10 cellular contexts compared by ENCODE assay signal in the genomic region with DNA sequence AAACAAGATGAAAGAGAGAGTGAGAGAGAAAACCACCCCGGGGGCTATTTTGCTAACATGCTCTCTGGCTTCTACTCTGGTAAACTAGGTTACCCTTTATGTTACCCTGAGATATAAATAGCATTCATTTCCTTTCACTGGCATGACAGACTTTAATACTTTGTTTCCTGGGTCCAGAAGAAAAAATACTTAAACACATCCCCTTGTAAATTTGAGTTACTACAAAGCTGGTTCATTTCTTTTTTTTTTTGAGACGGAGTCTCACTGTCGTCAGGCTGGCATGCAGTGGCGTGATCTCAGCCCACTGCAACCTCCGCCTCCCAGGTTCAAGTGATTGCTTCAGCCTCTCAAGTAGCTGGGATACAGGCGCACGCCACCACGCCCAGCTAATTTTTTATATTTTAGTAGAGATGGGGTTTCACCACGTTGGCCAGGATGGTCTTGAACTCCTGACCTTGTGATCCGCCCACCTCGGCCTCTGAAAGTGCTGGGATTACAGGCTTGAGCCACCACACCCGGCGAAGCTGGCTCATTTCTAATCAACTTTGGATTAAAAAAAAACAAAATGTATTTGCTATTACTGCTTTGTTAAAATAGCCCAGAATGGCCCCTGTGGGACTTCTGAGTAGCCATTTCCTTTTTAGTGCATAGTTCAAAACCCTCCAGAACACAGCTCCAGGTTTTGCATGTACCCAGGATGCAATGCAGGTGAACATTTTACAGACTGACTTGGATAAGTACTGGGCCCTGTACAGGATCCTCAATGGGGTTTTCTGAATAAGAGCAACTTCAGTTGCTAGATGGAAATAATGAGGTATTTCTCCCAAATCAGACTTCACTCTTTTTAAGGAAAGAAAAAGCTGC. TPM values are rescaled to one million over a fixed set of nuclear protein-coding genes. Genes with fewer than 3 reads are reported as not detected.
DNase-seq lines count a peak whose midpoint lies in the region; ATAC-seq and TF ChIP-seq lines count a peak whose summit lies in the region.
"Had no signal": no experiment of that assay in that cellular context is flagged by ENCODE, and none has a peak within 500 bp of the region (broad histone marks: within the 10 kb centered on the region; RNA-seq: fewer than 3 reads in every experiment).

No MANE protein-coding gene starts in this region.

- no peaks in the 10 kb centered on the region for H3K9me3 ChIP-seq in ascending aorta

- H3K27ac Mint-ChIP-seq in stimulated activated naive CD8-positive, alpha-beta T cell treated with anti-CD3 and anti-CD28 coated beads, Interleukin-15, amount 100 ng/mL, for 72 hours, result no peak overlapping the region

- peaks cover 0 to 19% of the 10 kb centered on the region in 2 donors for H3K36me3 ChIP-seq in ascending aorta

- intact Hi-C loops in ascending aorta (cut with DNase I), result no loop called here

- TF ChIP-seq CTCF in ascending aorta (IDR thresholded peaks at IDR 0.05), result no peak

- peaks cover 65% of the 10 kb centered on the region for H3K4me1 Mint-ChIP-seq in stimulated activated naive CD8-positive, alpha-beta T cell treated with anti-CD3 and anti-CD28 coated beads, Interleukin-15, amount 100 ng/mL, for 72 hours

- peak overlapping the region; percentile 49 to 68 for H3K27ac ChIP-seq in ascending aorta

- no peaks in the 10 kb centered on the region for H3K27me3 ChIP-seq in ascending aorta

- peak; percentile 6 for DNase-seq in activated naive CD4-positive, alpha-beta T cell treated with Interleukin-2 at 50 U/mL for 16 hours
- no peak for DNase-seq in activated naive CD4-positive, alpha-beta T cell (lab: John Stamatoyannopoulos, UW)
- DNase-seq in ascending aorta (ENCODE audit: low spot score in 2 of 2), result no peak
- no peak for DNase-seq in stimulated activated naive CD8-positive, alpha-beta T cell treated with anti-CD3 and anti-CD28 coated beads, Interleukin-15, amount 100 ng/mL, for 72 hours
- DNase-seq in Ammon's horn (ENCODE audit: low spot score), result no peak
- no peak for DNase-seq in NCI-H774 (lab: John Stamatoyannopoulos, UW)
- no peak for DNase-seq in DMS 273 treated with DMSO at 0.1 percent for 48 hours (lab: John Stamatoyannopoulos, UW)
- DNase-seq: central memory CD4-positive, alpha-beta T cell; stimulated activated CD4-positive, alpha-beta T cell treated with anti-CD3 and anti-CD28 coated beads, Interleukin-15, amount 100 ng/mL, for 24 hours had no signal

- peak; percentile 46 for ATAC-seq in HG03159 (IDR thresholded peaks at IDR 0.05; ENCODE audit: unreplicated experiment)
- ATAC-seq in stimulated activated naive CD8-positive, alpha-beta T cell treated with anti-CD3 and anti-CD28 coated beads, Interleukin-15, amount 100 ng/mL, for 72 hours, result peak; percentile 19

- no peak overlapping the region for H3K4me3 ChIP-seq in ascending aorta

- peak overlapping the region; percentile 30 to 36 for H3K4me3 Mint-ChIP-seq in stimulated activated naive CD8-positive, alpha-beta T cell treated with anti-CD3 and anti-CD28 coated beads, Interleukin-15, amount 100 ng/mL, for 72 hours

- H3K9me3 Mint-ChIP-seq in stimulated activated naive CD8-positive, alpha-beta T cell treated with anti-CD3 and anti-CD28 coated beads, Interleukin-15, amount 100 ng/mL, for 72 hours, result no peaks in the 10 kb centered on the region

- no peaks in the 10 kb centered on the region for H3K27me3 Mint-ChIP-seq in stimulated activated naive CD8-positive, alpha-beta T cell treated with anti-CD3 and anti-CD28 coated beads, Interleukin-15, amount 100 ng/mL, for 72 hours

- H3K4me1 ChIP-seq in ascending aorta, result peaks cover 4 to 16% of the 10 kb centered on the region in 2 donors

RNA-seq across cellular contexts. Expression of a gene that starts 20.6 kb away (rescaled TPM):
- total RNA-seq in ascending aorta, result 11.7 TPM
